Comparison of ENCODE assay signal across 14 cellular contexts in the genomic region with DNA sequence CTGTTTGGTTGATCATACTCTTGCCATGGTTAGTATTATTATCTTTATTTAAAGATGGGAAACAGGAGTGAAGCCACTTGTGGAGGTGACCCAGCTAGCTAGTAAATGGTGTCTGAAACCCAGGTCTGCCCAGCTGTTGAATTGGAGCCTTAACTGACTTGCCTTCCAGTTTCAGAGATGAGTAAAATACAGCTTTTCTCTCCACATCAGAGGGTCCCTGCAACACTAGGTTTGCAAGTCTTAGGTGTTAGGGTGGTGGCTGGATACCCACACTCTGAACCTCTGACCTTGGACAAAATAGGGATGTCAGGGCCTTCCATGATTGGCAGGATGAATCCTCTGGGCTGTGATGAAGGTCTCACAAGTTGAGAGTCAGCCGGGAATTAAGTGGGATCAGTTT. TPM values are rescaled to one million over a fixed set of nuclear protein-coding genes. Genes with fewer than 3 reads are reported as not detected.
A peak's percentile ranks its signal among the peaks of the same experiment; 100 is the strongest.
DNase-seq lines count a peak whose midpoint lies in the region; ATAC-seq, FAIRE-seq and TF ChIP-seq lines count a peak whose summit lies in the region.
"Had no signal": no experiment of that assay in that cellular context is flagged by ENCODE, and none has a peak within 500 bp of the region (broad histone marks: within the 10 kb centered on the region; RNA-seq: fewer than 3 reads in every experiment).

No MANE protein-coding gene starts in this region.

- peaks cover 44% of the 10 kb centered on the region for H3F3A ChIP-seq in GM23248 (ENCODE audit: insufficient read depth)

- H2AFZ ChIP-seq in GM23248 (no peak overlapping the region), keratinocyte (ENCODE audit: control insufficient read depth, low read length) (no peak overlapping the region)

- H3K4me3 ChIP-seq in GM23248 = no peak overlapping the region
- H3K4me3 ChIP-seq in keratinocyte (ENCODE audit: control insufficient read depth in 2 of 3, extremely low read depth in 1 of 3, insufficient read depth in 2 of 3, low read depth in 1 of 3, low read length in 3 of 3) = peak overlapping the region; percentile 42 to 94 (median 93)
- H3K4me3 ChIP-seq in subcutaneous abdominal adipose tissue (ENCODE audit: low read depth in 1 of 5, low read length in 5 of 5) = no peak overlapping the region
- H3K4me3 ChIP-seq in MG63 = no peak overlapping the region
- H3K4me3 ChIP-seq in dorsolateral prefrontal cortex = no peak overlapping the region
- H3K4me3 ChIP-seq: heart left ventricle had no signal

- H3K27ac ChIP-seq in GM23248 (no peak overlapping the region), keratinocyte (ENCODE audit: control insufficient read depth, insufficient read depth, low read length) (no peak overlapping the region), subcutaneous abdominal adipose tissue (ENCODE audit: low read depth, low read length) (peak overlapping the region; percentile 57), dorsolateral prefrontal cortex (peak overlapping the region in 4 of 59 donors; percentile 1 to 36 (median 20))

- ATAC-seq in T-helper 17 cell = no peak
- ATAC-seq: heart left ventricle had no signal

- no peak for TF ChIP-seq CTCF in keratinocyte (optimal IDR thresholded peaks at IDR 0.05 in 1 of 3, IDR thresholded peaks at IDR 0.05 in 1 of 3, conservative IDR thresholded peaks at IDR 0.05 in 1 of 3; ENCODE audit: extremely low read depth in 1 of 3, insufficient read depth in 2 of 3, low read length in 3 of 3)
- TF ChIP-seq CTCF in dorsolateral prefrontal cortex (IDR thresholded peaks at IDR 0.05 in 54 of 56, conservative IDR thresholded peaks at IDR 0.05 in 2 of 56; ENCODE audit: low read depth in 1 of 56, partially characterized antibody in 56 of 56) = no peak

- no peaks in the 10 kb centered on the region for H3K9me2 ChIP-seq in GM23248 (ENCODE audit: insufficient read depth)

- H3K79me2 ChIP-seq in GM23248 (ENCODE audit: insufficient read depth) = peaks cover 89% of the 10 kb centered on the region
- H3K79me2 ChIP-seq in keratinocyte (ENCODE audit: control insufficient read depth, insufficient read depth, low read length) = peaks cover 93% of the 10 kb centered on the region

- H4K20me1 ChIP-seq in GM23248 (ENCODE audit: insufficient read depth) = peaks cover 1% of the 10 kb centered on the region
- H4K20me1 ChIP-seq in keratinocyte (ENCODE audit: control insufficient read depth, extremely low read depth, insufficient read depth, low read length) = peaks cover 74% of the 10 kb centered on the region

- peak overlapping the region; percentile 55 for H3K4me3 Mint-ChIP-seq in T-helper 17 cell

- in situ Hi-C loops in GM23248 (cut with MboI) = no loop called here

- DNase-seq in GM23248 (no peak), T-helper 17 cell (no peak), keratinocyte (ENCODE audit: low read depth, low spot score) (no peak), OCI-M2 (lab: John Stamatoyannopoulos, UW; ENCODE audit: unreplicated experiment) (no peak), NCI-H2029 (lab: John Stamatoyannopoulos, UW) (no peak), MG63 (no peak), dorsolateral prefrontal cortex (no peak)
- DNase-seq: activated CD8-positive, alpha-beta memory T cell treated with anti-CD3 and anti-CD28 coated beads for 24 hours; GDM1; heart left ventricle; retina; SHP77 treated with DMSO at 0.1 percent for 48 hours had no signal

- H3K9me1 ChIP-seq in keratinocyte (ENCODE audit: control insufficient read depth, extremely low read depth, insufficient read depth, low read length) = peaks cover 12% of the 10 kb centered on the region

- H3K9ac ChIP-seq in GM23248 = no peak overlapping the region
- H3K9ac ChIP-seq in keratinocyte (ENCODE audit: control insufficient read depth, extremely low read depth, insufficient read depth, low read length) = peak overlapping the region; percentile 9
- H3K9ac ChIP-seq in subcutaneous abdominal adipose tissue (ENCODE audit: low read length in 5 of 5) = no peak overlapping the region

- H3K9me3 ChIP-seq in GM23248 (ENCODE audit: low read depth) = no peaks in the 10 kb centered on the region
- H3K9me3 ChIP-seq in T-helper 17 cell (ENCODE audit: control insufficient read depth, low read length, poor library complexity, severe bottlenecking) = no peaks in the 10 kb centered on the region
- no peaks in the 10 kb centered on the region for H3K9me3 ChIP-seq in keratinocyte (ENCODE audit: control insufficient read depth, low read depth, low read length)
- H3K9me3 ChIP-seq in subcutaneous abdominal adipose tissue (ENCODE audit: control insufficient read depth in 5 of 5, low read length in 5 of 5) = no peaks in the 10 kb centered on the region
- no peaks in the 10 kb centered on the region for H3K9me3 ChIP-seq in MG63
- H3K9me3 ChIP-seq: heart left ventricle had no signal

- intact Hi-C loops in dorsolateral prefrontal cortex (cut with DNase I) = loop anchor here in 1 of 2 donors (5.0 kb wide), 1 partner anchor 40 kb away; no protein-coding TSS in a partner anchor

- no peaks in the 10 kb centered on the region for H3K36me3 Mint-ChIP-seq in T-helper 17 cell (ENCODE audit: low read depth)

- peak overlapping the region; percentile 98 for H3K4me2 ChIP-seq in GM23248 (ENCODE audit: unreplicated experiment)
- H3K4me2 ChIP-seq in keratinocyte (ENCODE audit: control insufficient read depth, extremely low read depth, insufficient read depth, low read depth, low read length) = peak overlapping the region; percentile 100

- no peaks in the 10 kb centered on the region for H3K27me3 ChIP-seq in GM23248 (replicated peaks; ENCODE audit: insufficient read depth)
- H3K27me3 ChIP-seq in keratinocyte (ENCODE audit: control insufficient read depth, extremely low read depth, insufficient read depth, low read length) = no peaks in the 10 kb centered on the region
- no peaks in the 10 kb centered on the region for H3K27me3 ChIP-seq in subcutaneous abdominal adipose tissue (ENCODE audit: control insufficient read depth in 5 of 5, insufficient read depth in 4 of 5, low read length in 5 of 5)
- no peaks in the 10 kb centered on the region for H3K27me3 ChIP-seq in MG63
- no peaks in the 10 kb centered on the region for H3K27me3 ChIP-seq in dorsolateral prefrontal cortex
- H3K27me3 ChIP-seq: heart left ventricle had no signal

- FAIRE-seq in keratinocyte (lab: Jason Lieb, UNC) = no peak
- FAIRE-seq: TTC549 had no signal

- dilution Hi-C loops in keratinocyte (cut with MboI; ENCODE audit: extremely low pct_ligation_motif_present, low sequenced_read_pairs) = no loop called here

- H3K4me1 Mint-ChIP-seq in T-helper 17 cell = peaks cover 28% of the 10 kb centered on the region

- no peaks in the 10 kb centered on the region for H3K27me3 Mint-ChIP-seq in T-helper 17 cell

- H3K36me3 ChIP-seq in GM23248 (ENCODE audit: low read depth) (no peaks in the 10 kb centered on the region), keratinocyte (ENCODE audit: control insufficient read depth in 2 of 2, extremely low read depth in 1 of 2, insufficient read depth in 2 of 2, low read length in 2 of 2) (peaks cover 16 to 57% of the 10 kb centered on the region in 2 experiments), subcutaneous abdominal adipose tissue (ENCODE audit: control insufficient read depth in 5 of 5, insufficient read depth in 5 of 5, low read length in 5 of 5) (no peaks in the 10 kb centered on the region), MG63 (peaks cover 15% of the 10 kb centered on the region)
- H3K36me3 ChIP-seq: heart left ventricle had no signal

- WGBS in GM23248 (ENCODE audit: low coverage in 1 of 2, low lambda C conversion rate in 2 of 2, missing lambda C conversion rate in 2 of 2), 2 experiments = 55 to 64% methylated on average over 1 of the region's 1 CpG

- H3K4me1 ChIP-seq in GM23248 (ENCODE audit: insufficient read depth) (peaks cover 54% of the 10 kb centered on the region), keratinocyte (ENCODE audit: control insufficient read depth, extremely low read depth, insufficient read depth, low read length) (peaks cover 60% of the 10 kb centered on the region), subcutaneous abdominal adipose tissue (ENCODE audit: control insufficient read depth in 5 of 5, insufficient read depth in 5 of 5, low read length in 5 of 5) (peaks cover 5 to 74% (median 53%) of the 10 kb centered on the region in 5 donors)

- H3K27ac Mint-ChIP-seq in T-helper 17 cell = peak overlapping the region; percentile 84

RNA-seq across cellular contexts. Expression of gene FLNB, which starts 4.1 kb away (rescaled TPM):
- total RNA-seq in GM23248 (2014; rRNA removed; shearing (Covaris generic)) = 186 and 199 TPM in 2 replicates
- polyA plus RNA-seq in GM23248 (2016; fragmentation: Nextera tagmentation; extraction: Ambion mirVana) (60.6 and 61.7 TPM in 2 replicates), keratinocyte (271 to 566 TPM (median 289 TPM) in 3 replicates)
- total RNA-seq in T-helper 17 cell (10 to 100 TPM; 41.1 to 42.5 TPM), dorsolateral prefrontal cortex (10 to 100 TPM; 29.4 to 98.8 (median 48.0) TPM)
- 139 TPM for polyA plus RNA-seq in keratinocyte (2011; ENCODE audit: low read depth)
- polyA plus RNA-seq in keratinocyte (2011; cell fraction: cytosol; rRNA removed) = 224 and 242 TPM in 2 replicates
- 1,762 and 1,792 TPM in 2 replicates for polyA plus RNA-seq in keratinocyte (2011; cell fraction: nucleus; rRNA removed)
- 243 and 645 TPM in 2 replicates for polyA plus RNA-seq in keratinocyte (2012; ENCODE audit: low replicate concordance)
- polyA minus RNA-seq in keratinocyte = 1,184 to 1,540 TPM (median 1,356 TPM) in 3 replicates
- 873 TPM for polyA minus RNA-seq in keratinocyte (2011; cell fraction: cytosol; rRNA and poly(A)+ RNA removed)
- polyA minus RNA-seq in keratinocyte (2011; cell fraction: nucleus; rRNA and poly(A)+ RNA removed) = 2,395 and 3,178 TPM in 2 replicates
- total RNA-seq in MG63 (2014; rRNA removed; shearing (Covaris generic); ENCODE audit: low replicate concordance) = 103 and 128 TPM in 2 replicates

Comparison
In these comparisons a context has a peak if more than half of its experiments do, and no peak if none do; other contexts are left out.
1. H3K4me3 ChIP-seq: peak in keratinocyte (3 of 3); none in GM23248 (single experiment), subcutaneous abdominal adipose tissue (0 of 5), MG63 (single experiment) and dorsolateral prefrontal cortex (0 of 59).